17 cellular contexts compared by ENCODE assay signal in genomic region chr2:75042823-75043222, GRCh38.
DNase-seq lines count a peak whose midpoint lies in the region; ATAC-seq and TF ChIP-seq lines count a peak whose summit lies in the region.
"Had no signal": no experiment of that assay in that cellular context is flagged by ENCODE, and none has a peak within 500 bp of the region (broad histone marks: within the 10 kb centered on the region; RNA-seq: fewer than 3 reads in every experiment).

No MANE protein-coding gene starts in this region.

- in situ Hi-C loops in G401 (cut with HindIII; ENCODE audit: low sequenced_read_pairs) = no loop called here

- H3K27ac ChIP-seq in psoas muscle = no peak overlapping the region
- H3K27ac ChIP-seq in Peyer's patch = no peak overlapping the region
- H3K27ac ChIP-seq: BLaER1 treated with 17β-estradiol and CSF1 and Interleukin-3, amounts not matched to agents 10 nM and 100 nM had no signal

- intact Hi-C loops in psoas muscle (cut with DNase I) = no loop called here

- TF ChIP-seq CTCF in AG10803 (conservative IDR thresholded peaks at IDR 0.05; ENCODE audit: low read length) = no peak
- no peak for TF ChIP-seq CTCF in psoas muscle (IDR thresholded peaks at IDR 0.05)
- no peak for TF ChIP-seq CTCF in Peyer's patch (IDR thresholded peaks at IDR 0.05)

- no peak overlapping the region for H3K4me3 ChIP-seq in AG10803 (ENCODE audit: low read length)
- no peak overlapping the region for H3K4me3 ChIP-seq in MG63
- no peak overlapping the region for H3K4me3 ChIP-seq in psoas muscle
- H3K4me3 ChIP-seq in Peyer's patch = no peak overlapping the region
- H3K4me3 ChIP-seq: BLaER1 treated with 17β-estradiol and CSF1 and Interleukin-3, amounts not matched to agents 10 nM and 100 nM; GM12878 had no signal

- no peak for TF ChIP-seq POLR2A in Peyer's patch (IDR thresholded peaks at IDR 0.05)

- H3K27me3 ChIP-seq in MG63 (no peaks in the 10 kb centered on the region), psoas muscle (ENCODE audit: insufficient read depth in 3 of 3, low read length in 2 of 3) (no peaks in the 10 kb centered on the region), Peyer's patch (no peaks in the 10 kb centered on the region)
- H3K27me3 ChIP-seq: BLaER1 treated with 17β-estradiol and CSF1 and Interleukin-3, amounts not matched to agents 10 nM and 100 nM had no signal

- H3K4me1 ChIP-seq in psoas muscle (peaks cover 13% of the 10 kb centered on the region), Peyer's patch (no peaks in the 10 kb centered on the region)

- peak; percentile 21 for DNase-seq in AG10803 (ENCODE audit: low read depth)
- DNase-seq in MG63 = peak; percentile 63
- DNase-seq in psoas muscle = no peak
- no peak for DNase-seq in G401 (ENCODE audit: low spot score)
- no peak for DNase-seq in Peyer's patch
- DNase-seq in retina = no peak
- DNase-seq: 8988T; ACHN; AML-193; Caco-2; Calu3; CD4-positive, alpha-beta T cell; CD8-positive, alpha-beta T cell; DMS79 treated with DMSO at 0.1 percent for 48 hours; GDM1 had no signal

- 20 to 47% (median 30%) methylated on average over 1 of the region's 1 CpG for WGBS in psoas muscle, 3 donors

- H3K36me3 ChIP-seq in MG63 (no peaks in the 10 kb centered on the region; the same call in 1 of the 2 replicates), psoas muscle (ENCODE audit: insufficient read depth in 1 of 2, low read depth in 1 of 2) (no peaks in the 10 kb centered on the region), Peyer's patch (no peaks in the 10 kb centered on the region)
- H3K36me3 ChIP-seq: BLaER1 treated with 17β-estradiol and CSF1 and Interleukin-3, amounts not matched to agents 10 nM and 100 nM had no signal

- no peaks in the 10 kb centered on the region for H3K9me3 ChIP-seq in MG63
- H3K9me3 ChIP-seq in psoas muscle = no peaks in the 10 kb centered on the region
- no peaks in the 10 kb centered on the region for H3K9me3 ChIP-seq in Peyer's patch
- H3K9me3 ChIP-seq: Caco-2 had no signal

- peak in 3 of 4 donors; percentile 50 to 76 (median 51) for ATAC-seq in psoas muscle
- ATAC-seq: CD8-positive, alpha-beta T cell had no signal

Comparison
In these comparisons a context has a peak if more than half of its experiments do, and no peak if none do; other contexts are left out.
1. DNase-seq: peak in AG10803 (single experiment) and MG63 (single experiment); none in psoas muscle (0 of 2), G401 (single experiment), Peyer's patch (0 of 3) and retina (single experiment).